In the genomic region with DNA sequence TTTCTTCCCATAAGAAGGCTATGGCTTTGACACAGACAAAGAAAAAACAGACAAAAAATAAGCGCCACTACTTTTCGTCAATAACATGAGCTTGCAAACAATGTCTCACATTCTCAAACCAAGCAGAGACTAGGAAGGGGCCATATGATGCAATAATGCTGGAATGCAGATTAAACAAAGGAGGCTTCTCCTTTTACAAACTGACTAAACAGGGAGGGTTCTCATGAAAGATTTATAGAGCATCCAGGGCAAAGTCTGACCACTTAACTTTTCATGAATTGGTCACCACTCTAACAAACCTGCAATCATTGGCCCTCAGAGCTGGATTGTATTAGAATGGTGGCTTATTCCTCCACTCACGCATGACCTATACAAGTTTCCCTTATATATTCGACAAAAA, we compare ENCODE assay signal across 14 cellular contexts.
A peak's percentile ranks its signal among the peaks of the same experiment; 100 is the strongest.
DNase-seq lines count a peak whose midpoint lies in the region; ATAC-seq, FAIRE-seq and TF ChIP-seq lines count a peak whose summit lies in the region.
"Had no signal": no experiment of that assay in that cellular context is flagged by ENCODE, and none has a peak within 500 bp of the region (broad histone marks: within the 10 kb centered on the region; RNA-seq: fewer than 3 reads in every experiment).

No MANE protein-coding gene starts in this region.

- no peak overlapping the region for H3K4me3 Mint-ChIP-seq in Calu3 (ENCODE audit: low read depth, unreplicated experiment)

- FAIRE-seq in bronchial epithelial cell (lab: Jason Lieb, UNC), result no peak
- FAIRE-seq in HepG2 (lab: Jason Lieb, UNC), result peak; percentile 56

- peaks cover 6% of the 10 kb centered on the region for H3K36me3 Mint-ChIP-seq in Calu3 (ENCODE audit: insufficient read depth, unreplicated experiment)
- H3K36me3 Mint-ChIP-seq: activated naive CD4-positive, alpha-beta T cell treated with anti-CD3 and anti-CD28 coated beads, Interleukin-2, amount 50 U/mL, for 72 hours had no signal

- no peak overlapping the region for H2AFZ ChIP-seq in HepG2 (ENCODE audit: low read length)

- peak overlapping the region; percentile 14 for H3K4me2 ChIP-seq in HepG2 (ENCODE audit: low read depth, low read length)

- POLR2A ChIA-PET in HepG2 (lab: Yijun Ruan, JAX), result no interaction called here

- peak overlapping the region; percentile 50 for H3K27ac Mint-ChIP-seq in Calu3 (ENCODE audit: unreplicated experiment)
- H3K27ac Mint-ChIP-seq: activated naive CD4-positive, alpha-beta T cell treated with anti-CD3 and anti-CD28 coated beads, Interleukin-2, amount 50 U/mL, for 72 hours had no signal

- H3K27me3 Mint-ChIP-seq in Calu3 (ENCODE audit: unreplicated experiment), result no peaks in the 10 kb centered on the region

- H3K27ac ChIP-seq in HepG2 (ENCODE audit: extremely low read length, insufficient read depth, low read length) (no peak overlapping the region), vagina (no peak overlapping the region)
- H3K27ac ChIP-seq: C4-2B, gastrocnemius medialis, VCaP had no signal

- BruUV-seq in Calu3 (replicated peaks; lab: Mats Ljungman, UMichigan), result no TSS peak
- BruUV-seq in HepG2 (replicated peaks; lab: Mats Ljungman, UMichigan), result no TSS peak

- H3K27me3 ChIP-seq in bronchial epithelial cell (ENCODE audit: control insufficient read depth, insufficient read depth, low read length), result no peaks in the 10 kb centered on the region
- H3K27me3 ChIP-seq in HepG2 (ENCODE audit: control insufficient read depth in 1 of 2, insufficient read depth in 2 of 2, low read length in 2 of 2), result no peaks in the 10 kb centered on the region
- H3K27me3 ChIP-seq in vagina, result no peaks in the 10 kb centered on the region
- H3K27me3 ChIP-seq: gastrocnemius medialis had no signal

- H3K9ac ChIP-seq in HepG2 (ENCODE audit: insufficient read depth, low read depth, low read length), result no peak overlapping the region

- H3K4me1 Mint-ChIP-seq in Calu3 (ENCODE audit: low read depth, unreplicated experiment), result peaks cover 29% of the 10 kb centered on the region

- 10% methylated on average over 4 of the region's 4 CpGs for WGBS in HepG2 (ENCODE audit: low lambda C conversion rate)

- no peaks in the 10 kb centered on the region for H3K36me3 ChIP-seq in bronchial epithelial cell (ENCODE audit: control insufficient read depth, insufficient read depth, low read length)
- no peaks in the 10 kb centered on the region for H3K36me3 ChIP-seq in HepG2 (replicated peaks in 1 of 2; ENCODE audit: control insufficient read depth in 1 of 2, insufficient read depth in 2 of 2, low read length in 2 of 2)
- no peaks in the 10 kb centered on the region for H3K36me3 ChIP-seq in vagina
- H3K36me3 ChIP-seq: gastrocnemius medialis had no signal

- TF ChIP-seq POLR2A in HepG2 (IDR thresholded peaks at IDR 0.05; ENCODE audit: insufficient read depth in 1 of 2, low read depth in 2 of 2, low read length in 2 of 2) (no peak), vagina (IDR thresholded peaks at IDR 0.05) (no peak)

- TF ChIP-seq CTCF in Calu3 (IDR thresholded peaks at IDR 0.05; ENCODE audit: unreplicated experiment) (no peak), bronchial epithelial cell (IDR thresholded peaks at IDR 0.05; ENCODE audit: insufficient read depth, low read length, severe bottlenecking) (no peak), HepG2 (CRISPR knock-in tag; IDR thresholded peaks at IDR 0.05) (no peak), vagina (IDR thresholded peaks at IDR 0.05) (no peak)

- DNase-seq in Calu3 (peak; percentile 56), MV-4-11 (lab: John Stamatoyannopoulos, UW) (peak; percentile 1), bronchial epithelial cell (ENCODE audit: low read depth) (peak; percentile 85), HepG2 (ENCODE audit: low spot score) (peak; percentile 90), KG1 (lab: John Stamatoyannopoulos, UW) (no peak), vagina (ENCODE audit: extremely low spot score in 2 of 2) (no peak)
- DNase-seq: gastrocnemius medialis, NCI-H82, nucleus accumbens had no signal

- TF ChIP-seq RAD21 in HepG2 (CRISPR knock-in tag; IDR thresholded peaks at IDR 0.05), result no peak

- H3K9me3 ChIP-seq in HepG2 (ENCODE audit: low read length), result peaks cover 11% of the 10 kb centered on the region
- no peaks in the 10 kb centered on the region for H3K9me3 ChIP-seq in vagina
- H3K9me3 ChIP-seq: gastrocnemius medialis had no signal

- no peaks in the 10 kb centered on the region for H4K20me1 ChIP-seq in HepG2 (ENCODE audit: insufficient read depth, low read length)

- ATAC-seq in HepG2 (peak; percentile 97), HG02571 (IDR thresholded peaks at IDR 0.05; ENCODE audit: unreplicated experiment) (no peak), GM19023 (IDR thresholded peaks at IDR 0.05; ENCODE audit: unreplicated experiment) (no peak)
- ATAC-seq: activated naive CD4-positive, alpha-beta T cell treated with anti-CD3 and anti-CD28 coated beads, Interleukin-2, amount 50 U/mL, for 72 hours; gastrocnemius medialis had no signal

- no peaks in the 10 kb centered on the region for H3K79me2 ChIP-seq in HepG2 (ENCODE audit: insufficient read depth, low read length)

- no peaks in the 10 kb centered on the region for H3K9me3 Mint-ChIP-seq in Calu3 (ENCODE audit: low read depth, unreplicated experiment)

- H3K4me1 ChIP-seq in HepG2 (ENCODE audit: insufficient read depth, low read length), result peaks cover 28% of the 10 kb centered on the region
- H3K4me1 ChIP-seq in vagina, result no peaks in the 10 kb centered on the region
- H3K4me1 ChIP-seq: gastrocnemius medialis had no signal

- TF ChIP-seq EP300 in HepG2 (IDR thresholded peaks at IDR 0.05; ENCODE audit: low read depth in 2 of 2, low read length in 2 of 2), result peak; percentile 47 to 86; a peak in 2 of 4 replicates
- TF ChIP-seq EP300 in HepG2 (CRISPR knock-in tag; IDR thresholded peaks at IDR 0.05; ENCODE audit: borderline replicate concordance), result no peak; the same call in 1 of the 2 replicates

- in situ Hi-C loops in HepG2 (cut with HindIII; ENCODE audit: extremely low pct_ligation_motif_present, low pct_unique_long_range_greater_than_20kb), result no loop called here

- intact Hi-C loops in Calu3 (cut with micrococcal nuclease; ENCODE audit: unreplicated experiment), result loop anchor here (5.0 kb wide), 2 partner anchors 87 to 98 kb away; no protein-coding TSS in a partner anchor
- intact Hi-C loops in HepG2 (cut with micrococcal nuclease; ENCODE audit: unreplicated experiment), result no loop called here
- intact Hi-C loops in vagina (cut with DNase I), result no loop called here

- CTCF ChIA-PET in Calu3 (lab: Charles Lee), result interaction anchor here (0.6 to 1.6 kb wide), 3 partner anchors 85 to 187 kb away, joined by 3 read pairs; no protein-coding TSS in a partner anchor
- CTCF ChIA-PET in HepG2 (lab: Yijun Ruan, JAX; ENCODE audit: low intra/inter-chr PET ratio, low total read pairs), result no interaction called here

- H3K4me3 ChIP-seq in bronchial epithelial cell (ENCODE audit: low read depth, low read length) (no peak overlapping the region), HepG2 (replicated peaks in 1 of 3; ENCODE audit: insufficient read depth in 1 of 3, low read depth in 2 of 3, low read length in 3 of 3) (no peak overlapping the region; a peak in 1 of 6 replicates), vagina (no peak overlapping the region)
- H3K4me3 ChIP-seq: gastrocnemius medialis had no signal

TF ChIP-seq in HepG2, 621 proteins besides CTCF, POLR2A, EP300 and RAD21 (continues in another document):
- TF ChIP-seq ZNF557 (CRISPR knock-in tag; IDR thresholded peaks at IDR 0.05), result 0 out of 2 replicates have a peak, but pooled peaks have one; percentile 32
- TF ChIP-seq ZNF550 (CRISPR knock-in tag; IDR thresholded peaks at IDR 0.05; ENCODE audit: borderline replicate concordance), result no peak
- no peak for TF ChIP-seq SUZ12 (IDR thresholded peaks at IDR 0.05; ENCODE audit: low read depth, low read length)
- TF ChIP-seq MIER2 (CRISPR knock-in tag; IDR thresholded peaks at IDR 0.05), result peak; percentile 43; the same call in 1 of the 2 replicates
- TF ChIP-seq ZNF543 (CRISPR knock-in tag; IDR thresholded peaks at IDR 0.05), result 0 out of 2 replicates have a peak, but pooled peaks have one; percentile 49
- TF ChIP-seq ZNF549 (CRISPR knock-in tag; IDR thresholded peaks at IDR 0.05), result peak; percentile 99
- TF ChIP-seq ZNF253 (CRISPR knock-in tag; IDR thresholded peaks at IDR 0.05; ENCODE audit: borderline replicate concordance), result no peak
- TF ChIP-seq FOXJ3 (CRISPR knock-in tag; IDR thresholded peaks at IDR 0.05; ENCODE audit: borderline replicate concordance), result peak; percentile 75; the same call in 1 of the 2 replicates
- no peak for TF ChIP-seq ZNF737 (CRISPR knock-in tag; IDR thresholded peaks at IDR 0.05; ENCODE audit: borderline replicate concordance)
- peak; percentile 37; the same call in 1 of the 2 replicates for TF ChIP-seq NR2C2 (CRISPR knock-in tag; IDR thresholded peaks at IDR 0.05; ENCODE audit: borderline replicate concordance)
- TF ChIP-seq HNF4G (IDR thresholded peaks at IDR 0.05; ENCODE audit: borderline replicate concordance, low read depth, low read length), result peak; percentile 75
- peak; percentile 65; the same call in 1 of the 2 replicates for TF ChIP-seq HNF4G (CRISPR knock-in tag; IDR thresholded peaks at IDR 0.05; ENCODE audit: borderline replicate concordance, low read depth)
- TF ChIP-seq FOXP1 (IDR thresholded peaks at IDR 0.05), result no peak
- TF ChIP-seq FOXP1 (CRISPR knock-in tag; IDR thresholded peaks at IDR 0.05), result peak; percentile 75
- TF ChIP-seq ZNF644 (CRISPR knock-in tag; IDR thresholded peaks at IDR 0.05; ENCODE audit: low read depth), result peak; percentile 79
- peak; percentile 97 for TF ChIP-seq BCL6 (CRISPR knock-in tag; IDR thresholded peaks at IDR 0.05)
- TF ChIP-seq, protein P1, sequence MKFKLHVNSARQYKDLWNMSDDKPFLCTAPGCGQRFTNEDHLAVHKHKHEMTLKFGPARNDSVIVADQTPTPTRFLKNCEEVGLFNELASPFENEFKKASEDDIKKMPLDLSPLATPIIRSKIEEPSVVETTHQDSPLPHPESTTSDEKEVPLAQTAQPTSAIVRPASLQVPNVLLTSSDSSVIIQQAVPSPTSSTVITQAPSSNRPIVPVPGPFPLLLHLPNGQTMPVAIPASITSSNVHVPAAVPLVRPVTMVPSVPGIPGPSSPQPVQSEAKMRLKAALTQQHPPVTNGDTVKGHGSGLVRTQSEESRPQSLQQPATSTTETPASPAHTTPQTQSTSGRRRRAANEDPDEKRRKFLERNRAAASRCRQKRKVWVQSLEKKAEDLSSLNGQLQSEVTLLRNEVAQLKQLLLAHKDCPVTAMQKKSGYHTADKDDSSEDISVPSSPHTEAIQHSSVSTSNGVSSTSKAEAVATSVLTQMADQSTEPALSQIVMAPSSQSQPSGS (CRISPR knock-in tag; IDR thresholded peaks at IDR 0.05), result peak; percentile 92
- peak; percentile 84 for TF ChIP-seq ISL2 (CRISPR knock-in tag; IDR thresholded peaks at IDR 0.05)
- TF ChIP-seq ZFP90 (CRISPR knock-in tag; IDR thresholded peaks at IDR 0.05; ENCODE audit: borderline replicate concordance), result no peak
- peak; percentile 92 for TF ChIP-seq GATAD2A (CRISPR knock-in tag; IDR thresholded peaks at IDR 0.05)
- TF ChIP-seq POLR2AphosphoS5 (IDR thresholded peaks at IDR 0.05; ENCODE audit: low read depth, low read length), result no peak

Comparison
In these comparisons a context has a peak if more than half of its experiments do, and no peak if none do; other contexts are left out.
1. DNase-seq: peak in Calu3 (single experiment), MV-4-11 (single experiment), bronchial epithelial cell (single experiment) and HepG2 (single experiment); none in KG1 (single experiment) and vagina (0 of 2).